In genomic region chr14:30799933-30800332, GRCh38 we compare ENCODE assay signal across 22 cellular contexts.
"Had no signal": no experiment of that assay in that cellular context is flagged by ENCODE, and none has a peak within 500 bp of the region (broad histone marks: within the 10 kb centered on the region; RNA-seq: fewer than 3 reads in every experiment).

No MANE protein-coding gene starts in this region.

- H3K27me3 ChIP-seq: sigmoid colon, stomach, thyroid gland, vagina had no signal

- H3K36me3 ChIP-seq: lower lobe of right lung, sigmoid colon, stomach, thyroid gland, vagina had no signal

- H3K9me3 ChIP-seq: lower lobe of right lung, psoas muscle, sigmoid colon, stomach, thyroid gland, vagina had no signal

- H3K4me1 ChIP-seq: lower lobe of right lung, psoas muscle, sigmoid colon, stomach, thyroid gland, vagina had no signal

- DNase-seq: dorsolateral prefrontal cortex; effector CD4-positive, alpha-beta T cell; hypothalamus; immature natural killer cell; left ventricle myocardium superior; lower lobe of right lung; naive thymus-derived CD8-positive, alpha-beta T cell; nephron progenitor cell; nucleus accumbens; psoas muscle; right cardiac atrium; sigmoid colon; stimulated activated CD4-positive, alpha-beta T cell treated with anti-CD3 and anti-CD28 coated beads, Interleukin-2, amount 100 ng/mL, for 24 hours; stimulated activated CD4-positive, alpha-beta T cell treated with anti-CD3 and anti-CD28 coated beads, Interleukin-4, amount 100 ng/mL, for 24 hours; stimulated activated naive CD4-positive, alpha-beta T cell treated with Interleukin-2 at 50 U/mL for 16 hours; stomach; thyroid gland; trophoblast cell had no signal

- H3K4me3 ChIP-seq: dorsolateral prefrontal cortex, lower lobe of right lung, psoas muscle, sigmoid colon, stomach, thyroid gland, vagina had no signal

- FAIRE-seq: frontal cortex, keratinocyte had no signal

- ATAC-seq: left ventricle myocardium superior; lower lobe of right lung; naive thymus-derived CD8-positive, alpha-beta T cell; psoas muscle; right cardiac atrium; stimulated activated effector memory CD8-positive, alpha-beta T cell treated with anti-CD3 and anti-CD28 coated beads, Interleukin-12 subunit alpha, Interleukin-12 subunit beta, amount 100 ng/mL, for 72 hours had no signal

- H3K27ac ChIP-seq: dorsolateral prefrontal cortex, lower lobe of right lung, psoas muscle, sigmoid colon, stomach, thyroid gland, vagina had no signal
